ENCODE assay signal across 13 cellular contexts in genomic region chr13:29918845-29919244, GRCh38.
DNase-seq lines count a peak whose midpoint lies in the region; ATAC-seq and TF ChIP-seq lines count a peak whose summit lies in the region.
"Had no signal": no experiment of that assay in that cellular context is flagged by ENCODE, and none has a peak within 500 bp of the region (broad histone marks: within the 10 kb centered on the region; RNA-seq: fewer than 3 reads in every experiment).

No MANE protein-coding gene starts in this region.

- peak overlapping the region in 1 of 2 donors; percentile 23 for H3K4me3 Mint-ChIP-seq in effector memory CD8-positive, alpha-beta T cell
- H3K4me3 Mint-ChIP-seq in neural crest cell = no peak overlapping the region
- H3K4me3 Mint-ChIP-seq in CD4-positive, alpha-beta memory T cell = no peak overlapping the region
- H3K4me3 Mint-ChIP-seq: activated CD8-positive, alpha-beta T cell treated with anti-CD3 and anti-CD28 coated beads, Interleukin-2, amount 10 ng/mL, durations not matched to agents 7 days and 5 days; CD14-positive monocyte had no signal

- H3K9me3 ChIP-seq in CD4-positive, alpha-beta memory T cell (ENCODE audit: control insufficient read depth in 1 of 2, low read length in 2 of 2) = no peaks in the 10 kb centered on the region

- peak; percentile 63 for ATAC-seq in effector memory CD8-positive, alpha-beta T cell (replicated peaks)
- ATAC-seq in HG02571 (IDR thresholded peaks at IDR 0.05; ENCODE audit: unreplicated experiment) (no peak), HG03039 (IDR thresholded peaks at IDR 0.05; ENCODE audit: unreplicated experiment) (no peak)
- ATAC-seq: activated CD8-positive, alpha-beta T cell treated with anti-CD3 and anti-CD28 coated beads, Interleukin-2, amount 10 ng/mL, durations not matched to agents 7 days and 5 days had no signal

- H3K27ac Mint-ChIP-seq in effector memory CD8-positive, alpha-beta T cell = peak overlapping the region in 1 of 2 donors; percentile 81
- H3K27ac Mint-ChIP-seq in neural crest cell (ENCODE audit: unreplicated experiment) = peak overlapping the region; percentile 59
- peak overlapping the region in 1 of 7 donors; percentile 15 for H3K27ac Mint-ChIP-seq in CD4-positive, alpha-beta memory T cell
- H3K27ac Mint-ChIP-seq: activated CD8-positive, alpha-beta T cell treated with anti-CD3 and anti-CD28 coated beads, Interleukin-2, amount 10 ng/mL, durations not matched to agents 7 days and 5 days had no signal

- peaks cover 16% of the 10 kb centered on the region for H3K4me1 ChIP-seq in CD4-positive, alpha-beta memory T cell (ENCODE audit: insufficient read depth, low read length)

- intact Hi-C loops in CD4-positive, alpha-beta memory T cell (cut with micrococcal nuclease) = no loop called here

- H3K27me3 ChIP-seq in CD4-positive, alpha-beta memory T cell (ENCODE audit: insufficient read depth, low read length) = no peaks in the 10 kb centered on the region

- no peaks in the 10 kb centered on the region for H3K36me3 Mint-ChIP-seq in effector memory CD8-positive, alpha-beta T cell (ENCODE audit: insufficient read depth)
- H3K36me3 Mint-ChIP-seq in neural crest cell (ENCODE audit: low read depth) = no peaks in the 10 kb centered on the region
- H3K36me3 Mint-ChIP-seq in CD4-positive, alpha-beta memory T cell = no peaks in the 10 kb centered on the region
- H3K36me3 Mint-ChIP-seq: CD14-positive monocyte had no signal

- no peak overlapping the region for H3K27ac ChIP-seq in CD4-positive, alpha-beta memory T cell (ENCODE audit: low read depth, low read length)

- H3K36me3 ChIP-seq in CD4-positive, alpha-beta memory T cell (ENCODE audit: insufficient read depth, low read length) = no peaks in the 10 kb centered on the region

- DNase-seq in AG20443 (ENCODE audit: low spot score) = peak; percentile 81
- DNase-seq in NCI-H226 = peak; percentile 62
- DNase-seq in effector memory CD8-positive, alpha-beta T cell = no peak
- no peak for DNase-seq in neural crest cell (ENCODE audit: low read depth, low spot score)
- DNase-seq in CD4-positive, alpha-beta memory T cell = no peak
- no peak for DNase-seq in germinal center (ENCODE audit: low spot score)
- DNase-seq: activated CD8-positive, alpha-beta T cell treated with anti-CD3 and anti-CD28 coated beads, Interleukin-2, amount 10 ng/mL, durations not matched to agents 7 days and 5 days; effector CD4-positive, alpha-beta T cell; GOT3; NCI-H1436 treated with DMSO at 0.1 percent for 48 hours had no signal

- H3K4me1 Mint-ChIP-seq in effector memory CD8-positive, alpha-beta T cell (ENCODE audit: low read depth in 2 of 2) = peaks cover 11 to 12% of the 10 kb centered on the region in 2 donors
- H3K4me1 Mint-ChIP-seq in neural crest cell = peaks cover 67% of the 10 kb centered on the region
- H3K4me1 Mint-ChIP-seq in CD4-positive, alpha-beta memory T cell = peaks cover 15 to 26% (median 20%) of the 10 kb centered on the region in 4 donors

- CTCF ChIA-PET in CD4-positive, alpha-beta memory T cell (lab: Charles Lee; ENCODE audit: partially characterized antibody) = interaction anchor here (1.2 to 13.2 kb wide), 2 partner anchors 18 to 21 kb away, joined by 3 to 231 read pairs; no protein-coding TSS in a partner anchor

- TF ChIP-seq CTCF in neural crest cell (conservative IDR thresholded peaks at IDR 0.05) = no peak

- peaks cover 0 to 13% of the 10 kb centered on the region in 2 donors for H3K27me3 Mint-ChIP-seq in effector memory CD8-positive, alpha-beta T cell
- H3K27me3 Mint-ChIP-seq in neural crest cell (ENCODE audit: low read depth) = no peaks in the 10 kb centered on the region
- no peaks in the 10 kb centered on the region for H3K27me3 Mint-ChIP-seq in CD4-positive, alpha-beta memory T cell

- POLR2A ChIA-PET in CD4-positive, alpha-beta memory T cell (lab: Charles Lee; ENCODE audit: partially characterized antibody) = interaction anchor here (2.4 kb wide), 1 partner anchor 17 kb away, joined by 11 read pairs; no protein-coding TSS in a partner anchor

- H3K4me3 ChIP-seq in CD4-positive, alpha-beta memory T cell (ENCODE audit: low read length in 2 of 2) = no peak overlapping the region

- no peaks in the 10 kb centered on the region for H3K9me3 Mint-ChIP-seq in effector memory CD8-positive, alpha-beta T cell
- peaks cover 2% of the 10 kb centered on the region for H3K9me3 Mint-ChIP-seq in neural crest cell
- H3K9me3 Mint-ChIP-seq in CD4-positive, alpha-beta memory T cell = no peaks in the 10 kb centered on the region

Comparison
In these comparisons a context has a peak if more than half of its experiments do, and no peak if none do; other contexts are left out.
1. DNase-seq: peak in AG20443 (single experiment) and NCI-H226 (single experiment); none in effector memory CD8-positive, alpha-beta T cell (0 of 3), neural crest cell (single experiment), CD4-positive, alpha-beta memory T cell (0 of 5) and germinal center (single experiment).